In genomic region chr6:110181131-110182027, GRCh38 we compare ENCODE assay signal across 8 cellular contexts. TPM values are rescaled to one million over a fixed set of nuclear protein-coding genes. Genes with fewer than 3 reads are reported as not detected.
DNase-seq lines count a peak whose midpoint lies in the region; ATAC-seq and TF ChIP-seq lines count a peak whose summit lies in the region.

No MANE protein-coding gene starts in this region.

- no peaks in the 10 kb centered on the region for H3K36me3 Mint-ChIP-seq in T-helper 17 cell (ENCODE audit: low read depth)

- H3K9ac ChIP-seq in BLaER1 treated with 17β-estradiol and CSF1 and Interleukin-3, amounts not matched to agents 10 nM and 100 nM: peak overlapping the region; percentile 93 to 99 (median 97)

- H4K20me1 ChIP-seq in BLaER1 treated with 17β-estradiol and CSF1 and Interleukin-3, amounts not matched to agents 10 nM and 100 nM: peaks cover 9 to 70% (median 50%) of the 10 kb centered on the region in 11 experiments; a peak in 18 of 22 replicates

- TF ChIP-seq CTCF in HFF-Myc (IDR thresholded peaks at IDR 0.05; ENCODE audit: low read depth, low read length, missing control alignments) (no peak), astrocyte of the spinal cord (IDR thresholded peaks at IDR 0.05; ENCODE audit: low read depth, low read length) (no peak)

- peak overlapping the region; percentile 90 to 98 (median 93) for H3K4me2 ChIP-seq in BLaER1 treated with 17β-estradiol and CSF1 and Interleukin-3, amounts not matched to agents 10 nM and 100 nM

- 71 to 77% methylated on average over 5 of the region's 6 CpGs for WGBS in mesodermal cell (ENCODE audit: insufficient coverage in 2 of 2), 2 experiments

- peaks cover 0 to 4% (median 0%) of the 10 kb centered on the region in 11 experiments; a peak in 1 of 22 replicates for H3K9me3 ChIP-seq in BLaER1 treated with 17β-estradiol and CSF1 and Interleukin-3, amounts not matched to agents 10 nM and 100 nM (replicated peaks in 1 of 11)
- no peaks in the 10 kb centered on the region for H3K9me3 ChIP-seq in mesodermal cell (ENCODE audit: control insufficient read depth, low read length)
- no peaks in the 10 kb centered on the region for H3K9me3 ChIP-seq in T-helper 17 cell (ENCODE audit: control insufficient read depth, low read length, poor library complexity, severe bottlenecking)

- H3K36me3 ChIP-seq in BLaER1 treated with 17β-estradiol and CSF1 and Interleukin-3, amounts not matched to agents 10 nM and 100 nM: peaks cover 0 to 35% (median 27%) of the 10 kb centered on the region in 11 experiments; a peak in 19 of 22 replicates
- peaks cover 9% of the 10 kb centered on the region for H3K36me3 ChIP-seq in mesodermal cell (ENCODE audit: control insufficient read depth, insufficient read depth, low read length)

- H3K27ac Mint-ChIP-seq in T-helper 17 cell: no peak overlapping the region

- in situ Hi-C loops in astrocyte of the spinal cord (cut with HindIII; ENCODE audit: low sequenced_read_pairs): no loop called here

- H3K27me3 Mint-ChIP-seq in T-helper 17 cell: no peaks in the 10 kb centered on the region

- H3K27ac ChIP-seq in BLaER1 treated with 17β-estradiol and CSF1 and Interleukin-3, amounts not matched to agents 10 nM and 100 nM: peak overlapping the region; percentile 5 to 99 (median 99); a peak in 21 of 22 replicates
- no peak overlapping the region for H3K27ac ChIP-seq in mesodermal cell (ENCODE audit: low read depth, low read length, severe bottlenecking)

- no peak overlapping the region for H3K4me3 Mint-ChIP-seq in T-helper 17 cell

- no peaks in the 10 kb centered on the region for H3K27me3 ChIP-seq in BLaER1 treated with 17β-estradiol and CSF1 and Interleukin-3, amounts not matched to agents 10 nM and 100 nM

- H3K4me1 ChIP-seq in BLaER1 treated with 17β-estradiol and CSF1 and Interleukin-3, amounts not matched to agents 10 nM and 100 nM: peaks cover 28 to 50% (median 39%) of the 10 kb centered on the region in 10 experiments
- H3K4me1 ChIP-seq in mesodermal cell (ENCODE audit: control insufficient read depth, insufficient read depth, low read length, poor library complexity, severe bottlenecking): no peaks in the 10 kb centered on the region

- no peak for DNase-seq in HFF-Myc (ENCODE audit: extremely low read depth, low read depth)
- no peak for DNase-seq in astrocyte of the spinal cord (ENCODE audit: low read depth, low spot score)
- DNase-seq in T-helper 17 cell: no peak
- DNase-seq in NCI-H1092 (lab: John Stamatoyannopoulos, UW): no peak

- peak overlapping the region; percentile 79 to 98 (median 90) for H3K4me3 ChIP-seq in BLaER1 treated with 17β-estradiol and CSF1 and Interleukin-3, amounts not matched to agents 10 nM and 100 nM
- H3K4me3 ChIP-seq in HFF-Myc (replicated peaks; ENCODE audit: low read depth, low read length) (peak overlapping the region; percentile 72), astrocyte of the spinal cord (ENCODE audit: low read depth, low read length) (peak overlapping the region; percentile 94), mesodermal cell (ENCODE audit: extremely low read depth, insufficient read depth, low read length, poor library complexity, severe bottlenecking) (peak overlapping the region; percentile 78)

- peaks cover 19% of the 10 kb centered on the region for H3K4me1 Mint-ChIP-seq in T-helper 17 cell

- no peak for ATAC-seq in T-helper 17 cell
- ATAC-seq in HG02840 (IDR thresholded peaks at IDR 0.05; ENCODE audit: low FRiP score, unreplicated experiment): no peak
- ATAC-seq in esophagus mucosa: no peak

RNA-seq across cellular contexts. Expression of gene CDC40, which starts 1.2 kb away (rescaled TPM):
- 20.6 TPM for polyA plus RNA-seq in mesodermal cell (2013, experiment 1 of 2)
- polyA plus RNA-seq in mesodermal cell (2013, experiment 2 of 2): 22.3 TPM
- 10 to 100 TPM; 26.5 to 28.6 TPM for total RNA-seq in T-helper 17 cell
- 14.7 TPM for total RNA-seq in esophagus mucosa

RNA-seq across cellular contexts. Expression of gene WASF1, which starts 1.9 kb away (rescaled TPM):
- 66.9 TPM for polyA plus RNA-seq in mesodermal cell (2013, experiment 1 of 2)
- 76.3 TPM for polyA plus RNA-seq in mesodermal cell (2013, experiment 2 of 2)
- total RNA-seq in T-helper 17 cell (1 to 10 TPM in 1 of 2 donors, under 1 TPM in 1; 0.94 to 3.8 TPM), esophagus mucosa (6.0 TPM)
